25 cellular contexts compared by ENCODE assay signal in the genomic region with DNA sequence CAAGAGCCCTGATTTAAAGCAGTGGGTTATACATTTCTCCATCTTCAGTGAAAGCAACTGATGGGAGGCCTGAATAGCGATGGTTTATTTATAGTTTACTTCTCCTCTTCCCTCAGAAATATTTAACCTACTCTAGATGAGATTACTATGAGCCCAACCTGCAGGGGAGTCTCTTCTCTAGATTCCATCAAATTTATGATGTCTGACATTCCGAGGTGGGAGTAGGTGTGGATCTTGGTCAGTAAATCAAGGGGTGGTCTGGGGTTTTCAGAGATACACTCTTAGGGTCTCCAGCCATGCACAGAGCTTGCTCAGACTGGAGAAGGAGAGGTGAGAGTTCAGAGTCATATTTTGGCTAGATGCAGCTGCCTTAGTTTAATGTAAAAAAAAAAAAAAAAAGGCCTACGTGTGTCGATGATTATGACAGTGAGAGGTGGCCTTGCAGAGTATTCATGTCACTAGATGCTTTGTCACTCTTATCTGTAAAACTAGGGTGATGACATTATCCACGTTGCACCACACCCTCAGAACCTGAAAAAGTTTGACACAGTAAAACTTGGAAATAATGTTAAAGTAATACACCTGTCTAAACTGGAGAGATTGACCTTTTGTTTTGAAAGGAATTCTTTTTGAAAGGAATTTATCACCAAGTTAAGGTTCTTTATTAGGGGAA.
"Had no signal": no experiment of that assay in that cellular context is flagged by ENCODE, and none has a peak within 500 bp of the region (broad histone marks: within the 10 kb centered on the region; RNA-seq: fewer than 3 reads in every experiment).

No MANE protein-coding gene starts in this region.

- H3K4me1 Mint-ChIP-seq: activated CD4-positive, alpha-beta T cell treated with anti-CD3 and anti-CD28 coated beads for 36 hours; activated CD8-positive, alpha-beta memory T cell treated with anti-CD3 and anti-CD28 coated beads, Interleukin-2, amount 10 ng/mL, durations not matched to agents 7 days and 5 days; activated naive CD4-positive, alpha-beta T cell treated with anti-CD3 and anti-CD28 coated beads, Interleukin-2, amount 10 ng/mL, durations not matched to agents 7 days and 5 days had no signal

- ATAC-seq: activated CD4-positive, alpha-beta T cell treated with anti-CD3 and anti-CD28 coated beads for 36 hours; activated CD8-positive, alpha-beta memory T cell treated with anti-CD3 and anti-CD28 coated beads, Interleukin-2, amount 10 ng/mL, durations not matched to agents 7 days and 5 days; activated CD8-positive, alpha-beta T cell treated with anti-CD3 and anti-CD28 coated beads, Interleukin-2, amount 10 ng/mL, durations not matched to agents 7 days and 5 days; activated naive CD4-positive, alpha-beta T cell treated with anti-CD3 and anti-CD28 coated beads, Interleukin-2, amount 50 U/mL, for 72 hours; activated T-cell treated with anti-CD3 and anti-CD28 coated beads, Interleukin-2, amount 50 U/mL, for 72 hours; effector memory CD8-positive, alpha-beta T cell; gastroesophageal sphincter had no signal

- H3K27me3 ChIP-seq: brain microvascular endothelial cell, esophagus squamous epithelium, gastroesophageal sphincter had no signal

- H3K27ac Mint-ChIP-seq: activated CD4-positive, alpha-beta memory T cell treated with anti-CD3 and anti-CD28 coated beads for 36 hours; activated CD4-positive, alpha-beta T cell treated with anti-CD3 and anti-CD28 coated beads for 36 hours; activated CD4-positive, alpha-beta T cell treated with anti-CD3 and anti-CD28 coated beads, Interleukin-2, amount 10 ng/mL, durations not matched to agents 24 days and 14 days; activated CD8-positive, alpha-beta memory T cell treated with anti-CD3 and anti-CD28 coated beads, Interleukin-2, amount 10 ng/mL, durations not matched to agents 7 days and 5 days; activated CD8-positive, alpha-beta T cell treated with anti-CD3 and anti-CD28 coated beads, Interleukin-2, amount 10 ng/mL, durations not matched to agents 7 days and 5 days; activated naive CD4-positive, alpha-beta T cell treated with anti-CD3 and anti-CD28 coated beads, Interleukin-2, amount 10 ng/mL, durations not matched to agents 7 days and 5 days; activated naive CD4-positive, alpha-beta T cell treated with anti-CD3 and anti-CD28 coated beads, Interleukin-2, amount 50 U/mL, for 72 hours; activated naive CD8-positive, alpha-beta T cell treated with anti-CD3 and anti-CD28 coated beads, Interleukin-2, amount 10 ng/mL, durations not matched to agents 7 days and 5 days; activated T-cell treated with anti-CD3 and anti-CD28 coated beads, Interleukin-2, amount 50 U/mL, for 72 hours; effector memory CD8-positive, alpha-beta T cell had no signal

- H3K36me3 ChIP-seq: brain microvascular endothelial cell had no signal

- H3K27ac ChIP-seq: brain microvascular endothelial cell, esophagus squamous epithelium, gastroesophageal sphincter had no signal

- H3K9me3 Mint-ChIP-seq: activated CD4-positive, alpha-beta memory T cell treated with anti-CD3 and anti-CD28 coated beads for 36 hours; activated CD4-positive, alpha-beta T cell treated with anti-CD3 and anti-CD28 coated beads, Interleukin-2, amount 10 ng/mL, durations not matched to agents 24 days and 14 days; activated naive CD4-positive, alpha-beta T cell treated with anti-CD3 and anti-CD28 coated beads, Interleukin-2, amount 10 ng/mL, durations not matched to agents 7 days and 5 days; activated naive CD4-positive, alpha-beta T cell treated with anti-CD3 and anti-CD28 coated beads, Interleukin-2, amount 50 U/mL, for 72 hours; activated naive CD8-positive, alpha-beta T cell treated with anti-CD3 and anti-CD28 coated beads, Interleukin-2, amount 10 ng/mL, durations not matched to agents 7 days and 5 days; activated T-cell treated with anti-CD3 and anti-CD28 coated beads, Interleukin-2, amount 50 U/mL, for 72 hours; effector memory CD8-positive, alpha-beta T cell had no signal

- H3K4me3 Mint-ChIP-seq: activated CD4-positive, alpha-beta memory T cell treated with anti-CD3 and anti-CD28 coated beads for 36 hours; activated CD4-positive, alpha-beta T cell treated with anti-CD3 and anti-CD28 coated beads for 36 hours; activated CD4-positive, alpha-beta T cell treated with anti-CD3 and anti-CD28 coated beads, Interleukin-2, amount 10 ng/mL, durations not matched to agents 24 days and 14 days; activated CD8-positive, alpha-beta memory T cell treated with anti-CD3 and anti-CD28 coated beads, Interleukin-2, amount 10 ng/mL, durations not matched to agents 7 days and 5 days; activated CD8-positive, alpha-beta T cell treated with anti-CD3 and anti-CD28 coated beads, Interleukin-2, amount 10 ng/mL, durations not matched to agents 7 days and 5 days; activated naive CD4-positive, alpha-beta T cell treated with anti-CD3 and anti-CD28 coated beads, Interleukin-2, amount 10 ng/mL, durations not matched to agents 7 days and 5 days; activated naive CD8-positive, alpha-beta T cell treated with anti-CD3 and anti-CD28 coated beads, Interleukin-2, amount 10 ng/mL, durations not matched to agents 7 days and 5 days; activated T-cell treated with anti-CD3 and anti-CD28 coated beads, Interleukin-2, amount 50 U/mL, for 72 hours; effector memory CD8-positive, alpha-beta T cell had no signal

- H3K9me3 ChIP-seq: esophagus squamous epithelium, gastroesophageal sphincter had no signal

- H3K27me3 Mint-ChIP-seq: activated CD4-positive, alpha-beta memory T cell treated with anti-CD3 and anti-CD28 coated beads for 36 hours; activated CD4-positive, alpha-beta T cell treated with anti-CD3 and anti-CD28 coated beads for 36 hours; activated CD4-positive, alpha-beta T cell treated with anti-CD3 and anti-CD28 coated beads, Interleukin-2, amount 10 ng/mL, durations not matched to agents 24 days and 14 days; activated CD8-positive, alpha-beta memory T cell treated with anti-CD3 and anti-CD28 coated beads, Interleukin-2, amount 10 ng/mL, durations not matched to agents 7 days and 5 days; activated naive CD4-positive, alpha-beta T cell treated with anti-CD3 and anti-CD28 coated beads, Interleukin-2, amount 10 ng/mL, durations not matched to agents 7 days and 5 days; activated naive CD8-positive, alpha-beta T cell treated with anti-CD3 and anti-CD28 coated beads, Interleukin-2, amount 10 ng/mL, durations not matched to agents 7 days and 5 days; effector memory CD8-positive, alpha-beta T cell had no signal

- H3K4me3 ChIP-seq: esophagus squamous epithelium, gastroesophageal sphincter had no signal

- H3K4me1 ChIP-seq: esophagus squamous epithelium had no signal

- DNase-seq: activated CD4-positive, alpha-beta memory T cell treated with anti-CD3 and anti-CD28 coated beads for 36 hours; activated CD4-positive, alpha-beta T cell treated with anti-CD3 and anti-CD28 coated beads for 36 hours; activated CD4-positive, alpha-beta T cell treated with anti-CD3 and anti-CD28 coated beads, Interleukin-2, amount 10 ng/mL, durations not matched to agents 24 days and 14 days; activated CD4-positive, CD25-positive, alpha-beta regulatory T cell; activated CD4-positive, CD25-positive, alpha-beta regulatory T cell treated with anti-CD3 and anti-CD28 coated beads, Interleukin-2, amount 50 U/mL, for 72 hours; activated CD8-positive, alpha-beta memory T cell treated with anti-CD3 and anti-CD28 coated beads, Interleukin-2, amount 10 ng/mL, durations not matched to agents 7 days and 5 days; activated CD8-positive, alpha-beta memory T cell treated with anti-CD3 and anti-CD28 coated beads, Interleukin-2, amount 50 U/mL, for 4 hours; activated CD8-positive, alpha-beta T cell treated with anti-CD3 and anti-CD28 coated beads, Interleukin-2, amount 10 ng/mL, durations not matched to agents 7 days and 5 days; activated gamma-delta T cell; activated naive CD4-positive, alpha-beta T cell; activated naive CD4-positive, alpha-beta T cell treated with anti-CD3 and anti-CD28 coated beads, Interleukin-2, amount 10 ng/mL, durations not matched to agents 7 days and 5 days; activated naive CD8-positive, alpha-beta T cell treated with anti-CD3 and anti-CD28 coated beads, Interleukin-2, amount 10 ng/mL, durations not matched to agents 7 days and 5 days; activated T-cell treated with anti-CD3 and anti-CD28 coated beads, Interleukin-2, amount 50 U/mL, for 1 hour; activated T-cell treated with anti-CD3 and anti-CD28 coated beads, Interleukin-2, amount 50 U/mL, for 72 hours; anterior cingulate cortex; brain microvascular endothelial cell; cortex of kidney; dermis blood vessel endothelial cell; effector CD4-positive, alpha-beta T cell; effector memory CD8-positive, alpha-beta T cell; esophagus squamous epithelium; foreskin melanocyte; T-helper 2 cell had no signal
